Comparison of ENCODE assay signal across 15 cellular contexts in genomic region chr17:17398188-17398927, GRCh38.
DNase-seq lines count a peak whose midpoint lies in the region; ATAC-seq and TF ChIP-seq lines count a peak whose summit lies in the region.
"Had no signal": no experiment of that assay in that cellular context is flagged by ENCODE, and none has a peak within 500 bp of the region (broad histone marks: within the 10 kb centered on the region; RNA-seq: fewer than 3 reads in every experiment).

No MANE protein-coding gene starts in this region.

- H3K9ac ChIP-seq in skeletal muscle satellite cell (ENCODE audit: low read depth, low read length), result peak overlapping the region; percentile 18

- H3K27me3 ChIP-seq in skeletal muscle satellite cell (ENCODE audit: control insufficient read depth, insufficient read depth, low read length), result peaks cover 5% of the 10 kb centered on the region

- no peak for ATAC-seq in HG03196 (IDR thresholded peaks at IDR 0.05; ENCODE audit: unreplicated experiment)
- ATAC-seq in HG03135 (IDR thresholded peaks at IDR 0.05; ENCODE audit: unreplicated experiment), result no peak
- ATAC-seq: activated naive CD8-positive, alpha-beta T cell treated with anti-CD3 and anti-CD28 coated beads, Interleukin-2, amount 50 U/mL, for 24 hours; effector memory CD8-positive, alpha-beta T cell had no signal

- H3K9me3 ChIP-seq in skeletal muscle satellite cell (replicated peaks; ENCODE audit: low read length), result no peaks in the 10 kb centered on the region

- peaks cover 39% of the 10 kb centered on the region for H3K4me1 ChIP-seq in skeletal muscle satellite cell (ENCODE audit: control insufficient read depth, insufficient read depth, low read length)

- no peak overlapping the region for H3K4me3 ChIP-seq in fibroblast of villous mesenchyme (ENCODE audit: low read depth, low read length)
- H3K4me3 ChIP-seq in skeletal muscle satellite cell (ENCODE audit: low read length), result no peak overlapping the region

- H3K4me2 ChIP-seq in skeletal muscle satellite cell (ENCODE audit: low read length), result peak overlapping the region; percentile 30

- DNase-seq in EH (ENCODE audit: low read depth) (peak; percentile 48), NCI-H524 treated with DMSO at 0.1 percent for 48 hours (lab: John Stamatoyannopoulos, UW) (peak; percentile 86), fibroblast of villous mesenchyme (ENCODE audit: low read depth) (peak; percentile 39), NCI-H510A (lab: John Stamatoyannopoulos, UW) (no peak)
- DNase-seq in stimulated activated CD4-positive, alpha-beta T cell treated with anti-CD3 and anti-CD28 coated beads, Interleukin-4, amount 100 ng/mL, for 4 hours, result no peak
- DNase-seq: activated B cell treated with CpG ODN at 0.5 μM for 24 hours; activated naive CD8-positive, alpha-beta T cell treated with anti-CD3 and anti-CD28 coated beads, Interleukin-2, amount 50 U/mL, for 24 hours; CD4-positive, alpha-beta memory T cell; effector memory CD8-positive, alpha-beta T cell; NCI-H510A treated with DMSO at 0.1 percent for 48 hours; stimulated activated CD4-positive, alpha-beta T cell treated with anti-CD3 and anti-CD28 coated beads, Interleukin-2, amount 100 ng/mL, for 48 hours; stimulated activated naive CD4-positive, alpha-beta T cell had no signal

- no peak for TF ChIP-seq CTCF in fibroblast of villous mesenchyme (IDR thresholded peaks at IDR 0.05; ENCODE audit: insufficient read depth, low read depth, low read length)

- no peaks in the 10 kb centered on the region for H3K36me3 ChIP-seq in skeletal muscle satellite cell (ENCODE audit: insufficient read depth, low read length)

Comparison
In these comparisons a context has a peak if more than half of its experiments do, and no peak if none do; other contexts are left out.
1. DNase-seq: peak in EH (single experiment), NCI-H524 treated with DMSO at 0.1 percent for 48 hours (single experiment) and fibroblast of villous mesenchyme (single experiment); none in stimulated activated CD4-positive, alpha-beta T cell treated with anti-CD3 and anti-CD28 coated beads, Interleukin-4, amount 100 ng/mL, for 4 hours (0 of 2) and NCI-H510A (single experiment).